8 cellular contexts compared by ENCODE assay signal in genomic region chr2:54722641-54723299, GRCh38. TPM values are rescaled to one million over a fixed set of nuclear protein-coding genes. Genes with fewer than 3 reads are reported as not detected.
DNase-seq lines count a peak whose midpoint lies in the region; ATAC-seq, FAIRE-seq and TF ChIP-seq lines count a peak whose summit lies in the region.

No MANE protein-coding gene starts in this region.

- RAD21 ChIA-PET in HCT116 (lab: Charles Lee; ENCODE audit: low non-redundant PET in 1 of 2, low total read pairs in 2 of 2, uncharacterized antibody in 2 of 2, unreplicated experiment in 2 of 2), result interaction anchor here in 1 of 2 experiments (0.5 kb wide), 1 partner anchor 101 kb away, joined by 5 read pairs; no protein-coding TSS in a partner anchor

- 0 out of 2 replicates have a peak, but pooled peaks have one; percentile 1 for TF ChIP-seq RAD21 in HCT116 (IDR thresholded peaks at IDR 0.05; ENCODE audit: low read depth)

- peak overlapping the region; percentile 5 for H2AFZ ChIP-seq in HCT116 (ENCODE audit: low read depth, low read length, poor library complexity, severe bottlenecking)
- peak overlapping the region; percentile 96 for H2AFZ ChIP-seq in hepatocyte

- H4K20me1 ChIP-seq in BLaER1 (peaks cover 21% of the 10 kb centered on the region), HCT116 (ENCODE audit: insufficient read depth) (no peaks in the 10 kb centered on the region), hepatocyte (ENCODE audit: insufficient read depth, poor library complexity, severe bottlenecking) (no peaks in the 10 kb centered on the region)

- no peak for TF ChIP-seq POLR2A in HCT116 (IDR thresholded peaks at IDR 0.05; ENCODE audit: borderline replicate concordance, extremely low read depth, insufficient read depth, insufficient read length)

- H3K9me2 ChIP-seq in HCT116 (ENCODE audit: insufficient read depth), result no peaks in the 10 kb centered on the region
- no peaks in the 10 kb centered on the region for H3K9me2 ChIP-seq in hepatocyte (replicated peaks; ENCODE audit: insufficient read depth)

- no peak for ATAC-seq in HCT116
- no peak for ATAC-seq in activated B cell treated with CpG ODN at 0.5 μM for 24 hours (ENCODE audit: low read depth)
- no peak for ATAC-seq in stimulated activated effector memory CD8-positive, alpha-beta T cell treated with anti-CD3 and anti-CD28 coated beads, Interleukin-12 subunit alpha, Interleukin-12 subunit beta, amount 100 ng/mL, for 72 hours
- ATAC-seq in HG03460 (IDR thresholded peaks at IDR 0.05; ENCODE audit: unreplicated experiment), result no peak

- H3K27me3 ChIP-seq in BLaER1 (peaks cover 43% of the 10 kb centered on the region), HCT116 (ENCODE audit: insufficient read depth, low read length) (no peaks in the 10 kb centered on the region), hepatocyte (peaks cover 33% of the 10 kb centered on the region)

- H3K4me3 Mint-ChIP-seq in activated B cell treated with CpG ODN at 0.5 μM for 24 hours, result peak overlapping the region; percentile 95
- H3K4me3 Mint-ChIP-seq in stimulated activated effector memory CD8-positive, alpha-beta T cell treated with anti-CD3 and anti-CD28 coated beads, Interleukin-12 subunit alpha, Interleukin-12 subunit beta, amount 100 ng/mL, for 72 hours, result peak overlapping the region; percentile 92

- intact Hi-C loops in HCT116 (cut with micrococcal nuclease) (loop anchor here (5.0 to 10.0 kb wide), 2 partner anchors 112 to 455 kb away; no protein-coding TSS in a partner anchor), activated B cell treated with CpG ODN at 0.5 μM for 24 hours (cut with micrococcal nuclease) (loop anchor here (1.0 to 5.0 kb wide), 15 partner anchors 13 to 955 kb away; partner anchors contain the start of genes ACYP2, CCDC88A, CHAC2 and CLHC1)

- H3K9me3 ChIP-seq in BLaER1 (no peaks in the 10 kb centered on the region), HCT116 (ENCODE audit: control insufficient read depth in 1 of 2, insufficient read depth in 1 of 2, low read depth in 1 of 2, low read length in 2 of 2) (no peaks in the 10 kb centered on the region), hepatocyte (ENCODE audit: low read depth) (no peaks in the 10 kb centered on the region)

- TF ChIP-seq CTCF in HCT116 (IDR thresholded peaks at IDR 0.05 in 2 of 3, conservative IDR thresholded peaks at IDR 0.05 in 1 of 3; ENCODE audit: borderline replicate concordance in 1 of 3, insufficient read depth in 1 of 3, low read depth in 2 of 3, low read length in 2 of 3), result no peak
- TF ChIP-seq CTCF in activated B cell treated with CpG ODN at 0.5 μM for 24 hours (IDR thresholded peaks at IDR 0.05), result no peak
- no peak for TF ChIP-seq CTCF in hepatocyte (IDR thresholded peaks at IDR 0.05; ENCODE audit: poor library complexity)

- H3K27ac ChIP-seq in BLaER1 (no peak overlapping the region), HCT116 (ENCODE audit: low read depth, low read length) (0 out of 2 replicates have a peak overlapping the region, but pooled peaks have one; percentile 9), hepatocyte (peak overlapping the region; percentile 77)

- peaks cover 15% of the 10 kb centered on the region for H3K27me3 Mint-ChIP-seq in activated B cell treated with CpG ODN at 0.5 μM for 24 hours

- FAIRE-seq in RCC 7860 (lab: Jason Lieb, UNC), result no peak

- CTCF ChIA-PET in HCT116 (lab: Charles Lee), result interaction anchor here (1.0 to 1.6 kb wide), 2 partner anchors 116 to 177 kb away, joined by 3 to 4 read pairs; no protein-coding TSS in a partner anchor
- CTCF ChIA-PET in activated B cell treated with CpG ODN at 0.5 μM for 24 hours (lab: Charles Lee), result interaction anchor here (0.7 to 1.2 kb wide), 8 partner anchors 16 to 453 kb away, joined by 3 to 5 read pairs (median 3); no protein-coding TSS in a partner anchor

- H3K36me3 Mint-ChIP-seq in activated B cell treated with CpG ODN at 0.5 μM for 24 hours (ENCODE audit: low read depth), result peaks cover 6% of the 10 kb centered on the region
- no peaks in the 10 kb centered on the region for H3K36me3 Mint-ChIP-seq in stimulated activated effector memory CD8-positive, alpha-beta T cell treated with anti-CD3 and anti-CD28 coated beads, Interleukin-12 subunit alpha, Interleukin-12 subunit beta, amount 100 ng/mL, for 72 hours

- no peaks in the 10 kb centered on the region for H3K79me2 ChIP-seq in HCT116 (ENCODE audit: insufficient read depth, low read length)
- H3K79me2 ChIP-seq in hepatocyte, result no peaks in the 10 kb centered on the region

- BruUV-seq in HCT116 (replicated peaks; lab: Mats Ljungman, UMichigan), result TSS peak; percentile 82

- H3K4me3 ChIP-seq in BLaER1, result peak overlapping the region; percentile 75
- H3K4me3 ChIP-seq in HCT116 (replicated peaks in 1 of 2; ENCODE audit: low read depth in 1 of 2, low read length in 2 of 2), result peak overlapping the region; percentile 78 to 80
- H3K4me3 ChIP-seq in hepatocyte, result peak overlapping the region; percentile 47

- H3K36me3 ChIP-seq in BLaER1 (no peaks in the 10 kb centered on the region), HCT116 (ENCODE audit: control insufficient read depth in 1 of 2, insufficient read depth in 2 of 2, low read length in 2 of 2) (no peaks in the 10 kb centered on the region), hepatocyte (replicated peaks; ENCODE audit: insufficient read depth, low read depth) (no peaks in the 10 kb centered on the region)

- H3K4me1 ChIP-seq in BLaER1 (peaks cover 20% of the 10 kb centered on the region), HCT116 (ENCODE audit: control insufficient read depth in 1 of 2, insufficient read depth in 2 of 2, low read length in 2 of 2) (peaks cover 3 to 14% of the 10 kb centered on the region in 2 experiments; a peak in 3 of 4 replicates), hepatocyte (ENCODE audit: insufficient read depth) (peaks cover 4% of the 10 kb centered on the region)

- H3K9me3 Mint-ChIP-seq in activated B cell treated with CpG ODN at 0.5 μM for 24 hours, result no peaks in the 10 kb centered on the region
- no peaks in the 10 kb centered on the region for H3K9me3 Mint-ChIP-seq in stimulated activated effector memory CD8-positive, alpha-beta T cell treated with anti-CD3 and anti-CD28 coated beads, Interleukin-12 subunit alpha, Interleukin-12 subunit beta, amount 100 ng/mL, for 72 hours

- H3K4me2 ChIP-seq in BLaER1 (peak overlapping the region; percentile 87), HCT116 (ENCODE audit: low read length) (peak overlapping the region; percentile 74), hepatocyte (peak overlapping the region; percentile 89)

- peak overlapping the region; percentile 74 for H3K27ac Mint-ChIP-seq in activated B cell treated with CpG ODN at 0.5 μM for 24 hours
- H3K27ac Mint-ChIP-seq in stimulated activated effector memory CD8-positive, alpha-beta T cell treated with anti-CD3 and anti-CD28 coated beads, Interleukin-12 subunit alpha, Interleukin-12 subunit beta, amount 100 ng/mL, for 72 hours, result peak overlapping the region; percentile 80

- 7% methylated on average over 20 of the region's 20 CpGs for WGBS in hepatocyte (ENCODE audit: low lambda C conversion rate, missing lambda C conversion rate)

- peak; percentile 0 for DNase-seq in HCT116 (ENCODE audit: low read depth, low spot score)
- no peak for DNase-seq in activated B cell treated with CpG ODN at 0.5 μM for 24 hours
- no peak for DNase-seq in hepatocyte (ENCODE audit: low spot score)
- DNase-seq in stimulated activated effector memory CD8-positive, alpha-beta T cell treated with anti-CD3 and anti-CD28 coated beads, Interleukin-12 subunit alpha, Interleukin-12 subunit beta, amount 100 ng/mL, for 72 hours (ENCODE audit: low spot score in 2 of 2), result no peak
- no peak for DNase-seq in RCC 7860 (ENCODE audit: low spot score)
- DNase-seq in NCI-H345 treated with DMSO at 0.1 percent for 48 hours (lab: John Stamatoyannopoulos, UW; ENCODE audit: unreplicated experiment), result no peak

- H3K4me1 Mint-ChIP-seq in activated B cell treated with CpG ODN at 0.5 μM for 24 hours, result peaks cover 26% of the 10 kb centered on the region
- peaks cover 7% of the 10 kb centered on the region for H3K4me1 Mint-ChIP-seq in stimulated activated effector memory CD8-positive, alpha-beta T cell treated with anti-CD3 and anti-CD28 coated beads, Interleukin-12 subunit alpha, Interleukin-12 subunit beta, amount 100 ng/mL, for 72 hours

- H3K9ac ChIP-seq in BLaER1 (peak overlapping the region; percentile 73), HCT116 (ENCODE audit: low read length) (peak overlapping the region; percentile 80)

- POLR2A ChIA-PET in HCT116 (lab: Charles Lee), result no interaction called here
- POLR2A ChIA-PET in activated B cell treated with CpG ODN at 0.5 μM for 24 hours (lab: Charles Lee), result interaction anchor here (0.8 to 1.9 kb wide), 12 partner anchors 13 to 956 kb away, joined by 3 to 11 read pairs (median 5); partner anchors contain the start of genes ACYP2 and RTN4

TF ChIP-seq in HCT116, 20 proteins besides CTCF, POLR2A, EP300 and RAD21:
- no peak for TF ChIP-seq SIN3A (IDR thresholded peaks at IDR 0.05; ENCODE audit: low read depth)
TF ChIP-seq in HCT116: peak in this region for 0.

RNA-seq across cellular contexts. Expression of gene EML6, which starts 0.7 kb away (rescaled TPM):
- total RNA-seq in HCT116 (2021; ENCODE audit: unreplicated experiment) (6.6 TPM), activated B cell treated with CpG ODN at 0.5 μM for 24 hours (25.3 and 31.5 TPM in 2 replicates), hepatocyte (2.2 and 4.0 TPM in 2 replicates)
- polyA plus RNA-seq in HCT116 (2012), result 8.4 and 9.2 TPM in 2 replicates
- 1.9 and 6.1 TPM in 2 replicates for polyA plus RNA-seq in hepatocyte
